25 cellular contexts compared by ENCODE assay signal in genomic region chrX:11566158-11566557, GRCh38.
DNase-seq lines count a peak whose midpoint lies in the region; ATAC-seq, FAIRE-seq and TF ChIP-seq lines count a peak whose summit lies in the region.
"Had no signal": no experiment of that assay in that cellular context is flagged by ENCODE, and none has a peak within 500 bp of the region (broad histone marks: within the 10 kb centered on the region; RNA-seq: fewer than 3 reads in every experiment).

No MANE protein-coding gene starts in this region.

- H4K5ac ChIP-seq in H1 (ENCODE audit: insufficient read length, low read depth, low read length): no peak overlapping the region
- H4K5ac ChIP-seq in mesendoderm (ENCODE audit: low read length): no peak overlapping the region

- H3K27me3 ChIP-seq in HUES48 (ENCODE audit: control insufficient read depth, insufficient read depth, low read length) (peaks cover 99% of the 10 kb centered on the region), H1 (replicated peaks in 1 of 4; ENCODE audit: control insufficient read depth in 3 of 4, extremely low read depth in 1 of 4, insufficient read depth in 3 of 4, low read length in 3 of 4) (peaks cover 32 to 85% (median 65%) of the 10 kb centered on the region in 4 experiments), mesendoderm (ENCODE audit: insufficient read depth, low read length, poor library complexity) (no peaks in the 10 kb centered on the region)

- H4K91ac ChIP-seq in H1 (replicated peaks; ENCODE audit: insufficient read length, low read length): no peak overlapping the region

- H3K23ac ChIP-seq in H1 (ENCODE audit: insufficient read length): no peak overlapping the region
- no peak overlapping the region for H3K23ac ChIP-seq in mesendoderm (ENCODE audit: low read length)

- FAIRE-seq in A549 (lab: Jason Lieb, UNC): peak; percentile 28
- peak; percentile 90 for FAIRE-seq in H1 (lab: Jason Lieb, UNC)

- H3K56ac ChIP-seq in H1 (replicated peaks; ENCODE audit: insufficient read length, low read depth, low read length): no peak overlapping the region
- H3K56ac ChIP-seq in mesendoderm (ENCODE audit: low read length): no peak overlapping the region

- H3K79me1 ChIP-seq in H1 (ENCODE audit: low read depth, low read length) (no peaks in the 10 kb centered on the region), mesendoderm (ENCODE audit: low read length) (no peaks in the 10 kb centered on the region)

- POLR2A ChIA-PET in A549 (lab: Yijun Ruan, JAX): no interaction called here
- POLR2A ChIA-PET in H1 (lab: Charles Lee; ENCODE audit: partially characterized antibody): no interaction called here

- no peaks in the 10 kb centered on the region for H3K23me2 ChIP-seq in H1 (ENCODE audit: low read depth, low read length)

- H2BK15ac ChIP-seq in H1 (ENCODE audit: low read length) (no peak overlapping the region), mesendoderm (replicated peaks; ENCODE audit: low read depth) (no peak overlapping the region)

- H3K27ac ChIP-seq in A549 (no peak overlapping the region), HUES48 (ENCODE audit: low read depth, low read length) (peak overlapping the region; percentile 29), H1 (ENCODE audit: low read depth, low read length) (no peak overlapping the region), mesendoderm (ENCODE audit: low read depth, low read length) (no peak overlapping the region)
- H3K27ac ChIP-seq: 22Rv1, KMS-11 had no signal

- H3K9ac ChIP-seq in HUES48 (ENCODE audit: low read depth, low read length) (no peak overlapping the region), H1 (replicated peaks in 1 of 4; ENCODE audit: extremely low read depth in 1 of 4, low read depth in 3 of 4, low read length in 3 of 4) (no peak overlapping the region), mesendoderm (ENCODE audit: low read length) (no peak overlapping the region)
- H3K9ac ChIP-seq: KMS-11, SK-N-SH had no signal

- no peak for ATAC-seq in A549
- ATAC-seq: Panc1 had no signal

- H3K4me1 ChIP-seq in A549 (no peaks in the 10 kb centered on the region), HUES48 (ENCODE audit: control insufficient read depth, insufficient read depth, low read length) (peaks cover 18% of the 10 kb centered on the region), H1 (replicated peaks in 1 of 4; ENCODE audit: control insufficient read depth in 3 of 4, insufficient read depth in 4 of 4, low read length in 3 of 4) (peaks cover 0 to 3% (median 0%) of the 10 kb centered on the region in 4 experiments; a peak in 2 of 7 replicates), mesendoderm (ENCODE audit: control insufficient read depth, low read depth, low read length) (no peaks in the 10 kb centered on the region)

- H3K4me2 ChIP-seq in A549 (no peak overlapping the region), H1 (ENCODE audit: insufficient read depth in 1 of 2, low read depth in 2 of 2, low read length in 2 of 2) (no peak overlapping the region), mesendoderm (ENCODE audit: low read length) (no peak overlapping the region)
- H3K4me2 ChIP-seq: KMS-11, SK-N-SH had no signal

- H3K18ac ChIP-seq in H1 (ENCODE audit: extremely low read depth, low read length): no peak overlapping the region
- no peak overlapping the region for H3K18ac ChIP-seq in mesendoderm (ENCODE audit: low read length)

- H3K9me3 ChIP-seq in A549 (no peaks in the 10 kb centered on the region), HUES48 (ENCODE audit: control insufficient read depth, insufficient read depth, low read length) (0 out of 2 replicates have a peak, but pooled peaks cover 4% of the 10 kb centered on the region), H1 (ENCODE audit: insufficient read depth in 2 of 2, low read depth in 1 of 2, low read length in 1 of 2) (no peaks in the 10 kb centered on the region)
- H3K9me3 ChIP-seq: SK-N-SH had no signal

- H4K8ac ChIP-seq in H1 (ENCODE audit: extremely low read depth, insufficient read depth, low read length) (no peak overlapping the region), mesendoderm (ENCODE audit: low read depth, low read length) (no peak overlapping the region)

- DNase-seq in A549 (ENCODE audit: low read depth in 1 of 2, low spot score in 1 of 2) (no peak), H1 (ENCODE audit: low read depth in 1 of 2, low spot score in 2 of 2) (no peak), mesendoderm (peak; percentile 9), SHP77 (lab: John Stamatoyannopoulos, UW) (no peak), HT-29 (ENCODE audit: low spot score) (no peak), amygdala (lab: John Stamatoyannopoulos, UW) (no peak)
- DNase-seq: ACHN, DMS153, DND-41, GOT3, NCI-H1092, NCI-H1417 treated with DMSO at 0.1 percent for 48 hours, NCI-H1694 treated with DMSO at 0.1 percent for 48 hours, NCI-H2081 treated with DMSO at 0.1 percent for 48 hours, NCI-H2171, NCI-H226, NCI-H510A, NCI-H69, SIG-M5, SK-N-SH, SW 1271 had no signal

- TF ChIP-seq POLR2A in A549 (IDR thresholded peaks at IDR 0.05; ENCODE audit: low read length) (no peak), H1 (IDR thresholded peaks at IDR 0.05; ENCODE audit: control extremely low read depth in 1 of 2, low read depth in 2 of 2, low read length in 2 of 2) (no peak)

- H2BK5ac ChIP-seq in H1 (ENCODE audit: low read depth, low read length): no peak overlapping the region
- no peak overlapping the region for H2BK5ac ChIP-seq in mesendoderm (ENCODE audit: low read length)

- no peak overlapping the region for H2AFZ ChIP-seq in H1 (ENCODE audit: low read length)

- no peak overlapping the region for H2BK12ac ChIP-seq in H1 (ENCODE audit: low read depth, low read length)

- H2AK5ac ChIP-seq in H1 (ENCODE audit: low read depth, low read length): no peak overlapping the region
- no peak overlapping the region for H2AK5ac ChIP-seq in mesendoderm (ENCODE audit: low read length)

- H2BK20ac ChIP-seq in H1 (ENCODE audit: low read length): no peak overlapping the region

- CTCF ChIA-PET in A549 (lab: Yijun Ruan, JAX): no interaction called here
- CTCF ChIA-PET in H1 (lab: Charles Lee; ENCODE audit: partially characterized antibody): interaction anchor here (1.3 kb wide), 1 partner anchor 32 kb away, joined by 4 read pairs; no protein-coding TSS in a partner anchor

- TF ChIP-seq EP300 in A549 (IDR thresholded peaks at IDR 0.05) (no peak), H1 (IDR thresholded peaks at IDR 0.05; ENCODE audit: borderline replicate concordance in 1 of 2, low read depth in 2 of 2, low read length in 2 of 2) (no peak)

- H2BK120ac ChIP-seq in H1 (replicated peaks; ENCODE audit: low read depth, low read length): no peak overlapping the region
- no peak overlapping the region for H2BK120ac ChIP-seq in mesendoderm (ENCODE audit: low read depth, low read length)

- H4K20me1 ChIP-seq in H1 (replicated peaks in 1 of 2; ENCODE audit: control insufficient read depth in 1 of 2, insufficient read depth in 2 of 2, low read length in 2 of 2): peaks cover 0 to 6% of the 10 kb centered on the region in 2 experiments

- no peak overlapping the region for H3K14ac ChIP-seq in H1 (ENCODE audit: insufficient read length)

- H3K4ac ChIP-seq in H1 (replicated peaks; ENCODE audit: insufficient read length, low read depth, low read length): no peak overlapping the region
- no peak overlapping the region for H3K4ac ChIP-seq in mesendoderm (ENCODE audit: low read depth, low read length)

- no peak overlapping the region for H3K4me3 ChIP-seq in A549
- no peak overlapping the region for H3K4me3 ChIP-seq in HUES48 (ENCODE audit: low read depth, low read length)
- no peak overlapping the region for H3K4me3 ChIP-seq in H1 (ENCODE audit: extremely low read depth in 1 of 4, insufficient read depth in 2 of 4, low read depth in 3 of 4, low read length in 4 of 4)
- no peak overlapping the region for H3K4me3 ChIP-seq in mesendoderm (ENCODE audit: low read length)

- TF ChIP-seq CTCF in A549 (IDR thresholded peaks at IDR 0.05) (no peak), H1 (IDR thresholded peaks at IDR 0.05; ENCODE audit: control extremely low read depth in 1 of 3, insufficient read depth in 1 of 3, low read depth in 1 of 3, low read length in 3 of 3) (no peak)

- H3K79me2 ChIP-seq in H1 (ENCODE audit: control insufficient read depth in 1 of 2, insufficient read depth in 2 of 2, low read length in 2 of 2) (no peaks in the 10 kb centered on the region), mesendoderm (ENCODE audit: control insufficient read depth, insufficient read depth, low read length) (no peaks in the 10 kb centered on the region)

- no peaks in the 10 kb centered on the region for H3K36me3 ChIP-seq in HUES48 (ENCODE audit: control insufficient read depth, insufficient read depth, low read length)
- H3K36me3 ChIP-seq in H1 (ENCODE audit: control insufficient read depth in 2 of 4, insufficient read depth in 4 of 4, low read length in 3 of 4): no peaks in the 10 kb centered on the region
- H3K36me3 ChIP-seq in mesendoderm (ENCODE audit: control insufficient read depth, insufficient read depth, low read length): no peaks in the 10 kb centered on the region

- TF ChIP-seq RAD21 in A549 (conservative IDR thresholded peaks at IDR 0.05 in 1 of 2, IDR thresholded peaks at IDR 0.05 in 1 of 2) (no peak), H1 (IDR thresholded peaks at IDR 0.05 in 1 of 2, conservative IDR thresholded peaks at IDR 0.05 in 1 of 2; ENCODE audit: low read depth in 2 of 2, low read length in 2 of 2) (no peak)

TF ChIP-seq in A549, 52 proteins besides CTCF, POLR2A, EP300 and RAD21:
- TF ChIP-seq JUNB (IDR thresholded peaks at IDR 0.05) (no peak), MAZ (IDR thresholded peaks at IDR 0.05; ENCODE audit: borderline replicate concordance, low read depth, low read length) (no peak), RFX5 (IDR thresholded peaks at IDR 0.05) (no peak), ZSCAN20 (CRISPR knock-in tag; IDR thresholded peaks at IDR 0.05) (no peak), KDM5A (IDR thresholded peaks at IDR 0.05) (no peak)
TF ChIP-seq in A549: peak in this region for 0.

TF ChIP-seq in H1, 55 proteins besides CTCF, POLR2A, EP300 and RAD21:
- TF ChIP-seq KDM5A (IDR thresholded peaks at IDR 0.05; ENCODE audit: low read length) (no peak), POLR2AphosphoS5 (IDR thresholded peaks at IDR 0.05; ENCODE audit: low read depth, low read length) (peak; percentile 77), TCF12 (IDR thresholded peaks at IDR 0.05; ENCODE audit: low read depth, low read length) (0 out of 2 replicates have a peak, but pooled peaks have one; percentile 29), CREB1 (IDR thresholded peaks at IDR 0.05) (no peak), POU5F1 (IDR thresholded peaks at IDR 0.05; ENCODE audit: low read depth, low read length) (peak; percentile 68; the same call in 1 of the 2 replicates), CBX8 (IDR thresholded peaks at IDR 0.05; ENCODE audit: borderline replicate concordance, low read depth, low read length) (no peak), SRF (IDR thresholded peaks at IDR 0.05; ENCODE audit: low read depth, low read length) (no peak)
- TF ChIP-seq, protein P1, sequence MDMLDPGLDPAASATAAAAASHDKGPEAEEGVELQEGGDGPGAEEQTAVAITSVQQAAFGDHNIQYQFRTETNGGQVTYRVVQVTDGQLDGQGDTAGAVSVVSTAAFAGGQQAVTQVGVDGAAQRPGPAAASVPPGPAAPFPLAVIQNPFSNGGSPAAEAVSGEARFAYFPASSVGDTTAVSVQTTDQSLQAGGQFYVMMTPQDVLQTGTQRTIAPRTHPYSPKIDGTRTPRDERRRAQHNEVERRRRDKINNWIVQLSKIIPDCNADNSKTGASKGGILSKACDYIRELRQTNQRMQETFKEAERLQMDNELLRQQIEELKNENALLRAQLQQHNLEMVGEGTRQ (IDR thresholded peaks at IDR 0.05; ENCODE audit: low read length): no peak
